Comparison of ENCODE assay signal across 8 cellular contexts in genomic region chr11:49526240-49526829, GRCh38.
DNase-seq lines count a peak whose midpoint lies in the region; ATAC-seq and TF ChIP-seq lines count a peak whose summit lies in the region.
"Not testable (repeated sequence)": the region's sequence is repeated elsewhere in the genome, so short reads cannot be mapped to it uniquely, and the experiment has no call there.

No MANE protein-coding gene starts in this region.

- not testable (repeated sequence) for H3K27ac Mint-ChIP-seq in T-helper 17 cell; stimulated activated naive B cell treated with anti-CD40 and anti-IgM and Interleukin-4, amounts not matched to agents 10 μg/mL and 1 μg/mL and 100 μg/mL, for 72 hours

- H4K20me1 ChIP-seq in MM.1S (ENCODE audit: insufficient read depth, low read length): not testable (repeated sequence)

- not testable (repeated sequence) for H3K4me1 Mint-ChIP-seq in T-helper 17 cell; stimulated activated naive B cell treated with anti-CD40 and anti-IgM and Interleukin-4, amounts not matched to agents 10 μg/mL and 1 μg/mL and 100 μg/mL, for 72 hours

- peak; percentile 3 for DNase-seq in D341Med (ENCODE audit: low spot score)
- peak; percentile 41 for DNase-seq in MM.1S
- not testable (repeated sequence) for DNase-seq in T-helper 17 cell; stimulated activated naive B cell treated with anti-CD40 and anti-IgM and Interleukin-4, amounts not matched to agents 10 μg/mL and 1 μg/mL and 100 μg/mL, for 72 hours
- peak; percentile 9 for DNase-seq in epidermal melanocyte (ENCODE audit: insufficient read length, low spot score)
- DNase-seq in left colon: peak in 1 of 2 donors; percentile 1

- not testable (repeated sequence) for H3K4me1 ChIP-seq in MM.1S (ENCODE audit: low read length)

- not testable (repeated sequence) for H3K9me2 ChIP-seq in MM.1S (replicated peaks; ENCODE audit: insufficient read depth, low read length)

- not testable (repeated sequence) for H3K9me3 Mint-ChIP-seq in stimulated activated naive B cell treated with anti-CD40 and anti-IgM and Interleukin-4, amounts not matched to agents 10 μg/mL and 1 μg/mL and 100 μg/mL, for 72 hours

- not testable (repeated sequence) for H3K27ac ChIP-seq in MM.1S (ENCODE audit: low read length)

- TF ChIP-seq CTCF in MM.1S (IDR thresholded peaks at IDR 0.05; ENCODE audit: low read length): peak; percentile 54

- H2AFZ ChIP-seq in MM.1S (ENCODE audit: low read length): not testable (repeated sequence)

- not testable (repeated sequence) for H3K4me3 Mint-ChIP-seq in T-helper 17 cell; stimulated activated naive B cell treated with anti-CD40 and anti-IgM and Interleukin-4, amounts not matched to agents 10 μg/mL and 1 μg/mL and 100 μg/mL, for 72 hours

- not testable (repeated sequence) for H3K4me2 ChIP-seq in MM.1S (ENCODE audit: low read depth, low read length)

- H3F3A ChIP-seq in MM.1S (ENCODE audit: insufficient read depth, low read length): not testable (repeated sequence)

- not testable (repeated sequence) for H3K9me3 ChIP-seq in MM.1S (replicated peaks; ENCODE audit: insufficient read depth, low read length); T-helper 17 cell (ENCODE audit: control insufficient read depth, low read length, poor library complexity, severe bottlenecking)

- H3K36me3 ChIP-seq in MM.1S (replicated peaks; ENCODE audit: insufficient read depth, low read length): not testable (repeated sequence)

- not testable (repeated sequence) for H3K79me2 ChIP-seq in MM.1S (ENCODE audit: low read length)

- not testable (repeated sequence) for H3K27me3 ChIP-seq in MM.1S (replicated peaks; ENCODE audit: insufficient read depth, low read length)

- not testable (repeated sequence) for H3K36me3 Mint-ChIP-seq in T-helper 17 cell (ENCODE audit: low read depth); stimulated activated naive B cell treated with anti-CD40 and anti-IgM and Interleukin-4, amounts not matched to agents 10 μg/mL and 1 μg/mL and 100 μg/mL, for 72 hours

- ATAC-seq in GM19328 (IDR thresholded peaks at IDR 0.05; ENCODE audit: unreplicated experiment): peak; percentile 69
- ATAC-seq in HG02938 (IDR thresholded peaks at IDR 0.05; ENCODE audit: unreplicated experiment): peak; percentile 94
- ATAC-seq in T-helper 17 cell: peak; percentile 65
- ATAC-seq in left colon: peak; percentile 56
- peak; percentile 77 to 90 for ATAC-seq in stimulated activated naive B cell treated with anti-CD40 and anti-IgM and Interleukin-4, amounts not matched to agents 10 μg/mL and 1 μg/mL and 100 μg/mL, for 72 hours (replicated peaks)

- H3K27me3 Mint-ChIP-seq in T-helper 17 cell; stimulated activated naive B cell treated with anti-CD40 and anti-IgM and Interleukin-4, amounts not matched to agents 10 μg/mL and 1 μg/mL and 100 μg/mL, for 72 hours: not testable (repeated sequence)

- H3K9ac ChIP-seq in MM.1S (ENCODE audit: low read length): not testable (repeated sequence)

- intact Hi-C loops in left colon (cut with DNase I, micrococcal nuclease): not testable (repeated sequence)

- H3K4me3 ChIP-seq in MM.1S (ENCODE audit: low read length): not testable (repeated sequence)
